ENCODE assay signal across 14 cellular contexts in genomic region chr6:3913958-3914337, GRCh38.
DNase-seq lines count a peak whose midpoint lies in the region; ATAC-seq, FAIRE-seq and TF ChIP-seq lines count a peak whose summit lies in the region.
"Had no signal": no experiment of that assay in that cellular context is flagged by ENCODE, and none has a peak within 500 bp of the region (broad histone marks: within the 10 kb centered on the region; RNA-seq: fewer than 3 reads in every experiment).

No MANE protein-coding gene starts in this region.

- FAIRE-seq in endothelial cell of umbilical vein (lab: Jason Lieb, UNC): no peak

- no TSS peak for BruUV-seq in endothelial cell of umbilical vein (replicated peaks; lab: Mats Ljungman, UMichigan)

- no peak overlapping the region for H2AFZ ChIP-seq in endothelial cell of umbilical vein (ENCODE audit: low read depth, low read length)

- H3K4me1 Mint-ChIP-seq in nephron: peaks cover 44% of the 10 kb centered on the region

- no peak overlapping the region for H3K4me2 ChIP-seq in endothelial cell of umbilical vein (ENCODE audit: insufficient read depth, low read length)

- peaks cover 27% of the 10 kb centered on the region for H3K79me2 ChIP-seq in endothelial cell of umbilical vein (ENCODE audit: control insufficient read depth, insufficient read depth, low read length)

- peaks cover 6% of the 10 kb centered on the region for H3K9me3 Mint-ChIP-seq in nephron

- H3K27me3 Mint-ChIP-seq in nephron (ENCODE audit: low read depth): no peaks in the 10 kb centered on the region

- H3K27ac ChIP-seq in heart right ventricle: peak overlapping the region; percentile 79 to 92 (median 86)
- H3K27ac ChIP-seq in endothelial cell of umbilical vein (ENCODE audit: insufficient read depth, low read depth, low read length): peak overlapping the region; percentile 98
- peak overlapping the region; percentile 57 for H3K27ac ChIP-seq in vagina

- POLR2A ChIA-PET in endothelial cell of umbilical vein (lab: Charles Lee): interaction anchor here (0.9 to 2.7 kb wide), 9 partner anchors 28 to 164 kb away, joined by 3 to 20 read pairs (median 5); partner anchors contain the start of gene FAM50B

- TF ChIP-seq CTCF in heart right ventricle (IDR thresholded peaks at IDR 0.05) (no peak), endothelial cell of umbilical vein (IDR thresholded peaks at IDR 0.05; ENCODE audit: extremely low read depth in 1 of 2, insufficient read depth in 1 of 2, low read depth in 1 of 2, low read length in 2 of 2) (no peak), nephron (IDR thresholded peaks at IDR 0.05; ENCODE audit: unreplicated experiment in 3 of 3) (no peak), vagina (IDR thresholded peaks at IDR 0.05) (no peak)

- H3K4me3 ChIP-seq in heart right ventricle (no peak overlapping the region), endothelial cell of umbilical vein (replicated peaks in 1 of 3; ENCODE audit: insufficient read depth in 1 of 3, low read depth in 1 of 3, low read length in 3 of 3) (no peak overlapping the region), vagina (no peak overlapping the region)

- H3K27ac Mint-ChIP-seq in nephron: peak overlapping the region in 2 of 3 experiments; percentile 28 to 70
- H3K27ac Mint-ChIP-seq: activated CD8-positive, alpha-beta T cell treated with anti-CD3 and anti-CD28 coated beads, Interleukin-2, amount 10 ng/mL, durations not matched to agents 7 days and 5 days had no signal

- DNase-seq in heart right ventricle (no peak), Right ventricle myocardium inferior (ENCODE audit: missing footprints) (no peak), endothelial cell of umbilical vein (ENCODE audit: low read depth, low spot score) (no peak), vagina (ENCODE audit: extremely low spot score in 2 of 2) (no peak), cerebellar cortex (ENCODE audit: low spot score) (no peak)
- DNase-seq: activated CD8-positive, alpha-beta T cell treated with anti-CD3 and anti-CD28 coated beads, Interleukin-2, amount 10 ng/mL, durations not matched to agents 7 days and 5 days; activated naive CD4-positive, alpha-beta T cell; DMS 273 treated with DMSO at 0.1 percent for 48 hours; NCI-H1105; NCI-H510A treated with DMSO at 0.1 percent for 48 hours; RPMI8226 had no signal

- no peaks in the 10 kb centered on the region for H3K9me1 ChIP-seq in endothelial cell of umbilical vein (replicated peaks; ENCODE audit: control insufficient read depth, extremely low read depth, insufficient read depth, low read length)

- no peak for ATAC-seq in heart right ventricle
- no peak for ATAC-seq in Right ventricle myocardium inferior
- ATAC-seq in HG03342 (IDR thresholded peaks at IDR 0.05; ENCODE audit: unreplicated experiment): no peak
- no peak for ATAC-seq in GM18867 (IDR thresholded peaks at IDR 0.05; ENCODE audit: unreplicated experiment)
- ATAC-seq: activated CD8-positive, alpha-beta T cell treated with anti-CD3 and anti-CD28 coated beads, Interleukin-2, amount 10 ng/mL, durations not matched to agents 7 days and 5 days had no signal

- CTCF ChIA-PET in endothelial cell of umbilical vein (lab: Charles Lee): interaction anchor here (0.9 to 7.2 kb wide), 16 partner anchors 12 to 632 kb away, joined by 3 to 81 read pairs (median 6); partner anchors contain the start of genes FAM50B and PXDC1

- WGBS in heart right ventricle, 2 donors: 78 to 81% methylated on average over 4 of the region's 4 CpGs

- intact Hi-C loops in heart right ventricle (cut with DNase I): no loop called here
- intact Hi-C loops in Right ventricle myocardium inferior (cut with DNase I): no loop called here
- intact Hi-C loops in endothelial cell of umbilical vein (cut with micrococcal nuclease): loop anchor here (1.0 to 5.0 kb wide), 6 partner anchors 51 to 632 kb away; partner anchors contain the start of gene FAM50B
- intact Hi-C loops in vagina (cut with DNase I): no loop called here

- no peaks in the 10 kb centered on the region for H3K36me3 Mint-ChIP-seq in nephron (ENCODE audit: low read depth)

- H3K4me3 Mint-ChIP-seq in nephron: no peak overlapping the region
- H3K4me3 Mint-ChIP-seq: activated CD8-positive, alpha-beta T cell treated with anti-CD3 and anti-CD28 coated beads, Interleukin-2, amount 10 ng/mL, durations not matched to agents 7 days and 5 days had no signal

- peak overlapping the region; percentile 98 for H3K9ac ChIP-seq in endothelial cell of umbilical vein (replicated peaks; ENCODE audit: extremely low read depth, insufficient read depth, low read length)

- TF ChIP-seq POLR2A in endothelial cell of umbilical vein (IDR thresholded peaks at IDR 0.05; ENCODE audit: low read depth, low read length): no peak
- no peak for TF ChIP-seq POLR2A in vagina (IDR thresholded peaks at IDR 0.05)

- H3K36me3 ChIP-seq in heart right ventricle (no peaks in the 10 kb centered on the region), endothelial cell of umbilical vein (ENCODE audit: control insufficient read depth in 2 of 2, extremely low read depth in 1 of 2, insufficient read depth in 2 of 2, low read length in 2 of 2) (no peaks in the 10 kb centered on the region), vagina (no peaks in the 10 kb centered on the region)

- H3K9me3 ChIP-seq in heart right ventricle: no peaks in the 10 kb centered on the region
- H3K9me3 ChIP-seq in endothelial cell of umbilical vein (replicated peaks; ENCODE audit: control insufficient read depth, insufficient read depth, low read length): no peaks in the 10 kb centered on the region
- no peaks in the 10 kb centered on the region for H3K9me3 ChIP-seq in vagina

- no peaks in the 10 kb centered on the region for H4K20me1 ChIP-seq in endothelial cell of umbilical vein (replicated peaks; ENCODE audit: control insufficient read depth, extremely low read depth, insufficient read depth, low read length)

- H3K27me3 ChIP-seq in heart right ventricle: no peaks in the 10 kb centered on the region
- H3K27me3 ChIP-seq in endothelial cell of umbilical vein (ENCODE audit: control insufficient read depth in 2 of 2, insufficient read depth in 2 of 2, low read length in 2 of 2): no peaks in the 10 kb centered on the region
- H3K27me3 ChIP-seq in vagina: no peaks in the 10 kb centered on the region

- H3K4me1 ChIP-seq in heart right ventricle (peaks cover 16 to 52% (median 44%) of the 10 kb centered on the region in 9 donors), endothelial cell of umbilical vein (ENCODE audit: control insufficient read depth, extremely low read depth, insufficient read depth, low read length) (peaks cover 66% of the 10 kb centered on the region), vagina (peaks cover 36% of the 10 kb centered on the region)

- dilution Hi-C loops in endothelial cell of umbilical vein (cut with MboI; ENCODE audit: extremely low pct_ligation_motif_present, low sequenced_read_pairs): no loop called here

TF ChIP-seq in endothelial cell of umbilical vein, 7 proteins besides CTCF, POLR2A, EP300 and RAD21:
- no peak for TF ChIP-seq GATA2 (IDR thresholded peaks at IDR 0.05; ENCODE audit: insufficient read depth, insufficient read length, low read depth, low read length)
- no peak for TF ChIP-seq FOS (IDR thresholded peaks at IDR 0.05; ENCODE audit: borderline replicate concordance, insufficient read depth, low read length)
- TF ChIP-seq JUN (IDR thresholded peaks at IDR 0.05; ENCODE audit: borderline replicate concordance, insufficient read depth, insufficient read length, low read depth): no peak
- TF ChIP-seq MYC (IDR thresholded peaks at IDR 0.05; ENCODE audit: low read depth, low read length): no peak
- TF ChIP-seq EZH2 (IDR thresholded peaks at IDR 0.05; ENCODE audit: borderline replicate concordance, low read depth, low read length, severe bottlenecking): no peak
- TF ChIP-seq MAX (IDR thresholded peaks at IDR 0.05; ENCODE audit: insufficient read depth, insufficient read length): no peak
- no peak for TF ChIP-seq POLR2AphosphoS5 (IDR thresholded peaks at IDR 0.05; ENCODE audit: insufficient read depth, low read depth, low read length)
